8 cellular contexts compared by ENCODE assay signal in the genomic region with DNA sequence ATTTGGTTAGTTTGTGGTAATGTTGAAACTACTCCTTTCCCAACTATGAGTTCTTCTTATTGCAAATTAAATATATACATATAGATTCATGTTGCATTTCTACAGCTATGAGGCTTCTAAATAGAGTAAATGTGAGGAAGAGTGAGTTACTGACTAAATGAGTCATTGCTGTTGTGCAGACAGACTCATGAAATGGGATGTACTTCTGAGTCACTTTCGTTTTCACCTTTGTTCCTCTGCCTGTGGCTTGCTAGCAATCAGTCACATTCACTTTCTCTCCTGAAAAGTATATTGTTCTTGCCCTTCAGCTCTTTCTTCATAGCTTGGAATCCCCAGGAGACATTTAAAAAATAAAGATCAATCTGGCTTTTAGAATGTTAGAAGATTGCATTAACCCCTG.
DNase-seq lines count a peak whose midpoint lies in the region; ATAC-seq, FAIRE-seq and TF ChIP-seq lines count a peak whose summit lies in the region.

No MANE protein-coding gene starts in this region.

- 4% methylated on average over 1 of the region's 1 CpG for WGBS in HepG2 (ENCODE audit: low lambda C conversion rate)
- WGBS in lower leg skin, 2 donors, result 45 to 47% methylated on average over 1 of the region's 1 CpG

- H3K4me3 ChIP-seq in BLaER1 (no peak overlapping the region), PC-3 (ENCODE audit: low read length) (no peak overlapping the region), HepG2 (replicated peaks in 1 of 3; ENCODE audit: insufficient read depth in 1 of 3, low read depth in 2 of 3, low read length in 3 of 3) (no peak overlapping the region), lower leg skin (ENCODE audit: low read depth, poor library complexity, severe bottlenecking) (no peak overlapping the region)

- H3K36me3 ChIP-seq in BLaER1 (no peaks in the 10 kb centered on the region), PC-3 (ENCODE audit: low read depth, low read length) (no peaks in the 10 kb centered on the region), HepG2 (replicated peaks in 1 of 2; ENCODE audit: control insufficient read depth in 1 of 2, insufficient read depth in 2 of 2, low read length in 2 of 2) (no peaks in the 10 kb centered on the region)

- H3K27me3 Mint-ChIP-seq in natural killer cell (ENCODE audit: low read depth in 2 of 2), result no peaks in the 10 kb centered on the region
- peaks cover 8% of the 10 kb centered on the region for H3K27me3 Mint-ChIP-seq in activated T-helper 2 cell treated with anti-CD3 and anti-CD28 coated beads, Interferon-gamma antibody, Interleukin-2, Interleukin-4, amounts not matched to agents 10 μg/mL and 5 μg/mL and 100 μg/mL, durations not matched to agents 14 hours and 24 hours and 36 hours (ENCODE audit: low read depth)

- no peak overlapping the region for H3K9ac ChIP-seq in BLaER1
- no peak overlapping the region for H3K9ac ChIP-seq in PC-3 (ENCODE audit: low read length)
- H3K9ac ChIP-seq in HepG2 (ENCODE audit: insufficient read depth, low read depth, low read length), result no peak overlapping the region

- no peak for TF ChIP-seq CTCF in PC-3 (conservative IDR thresholded peaks at IDR 0.05; ENCODE audit: low read depth, low read length)
- TF ChIP-seq CTCF in HepG2 (CRISPR knock-in tag; IDR thresholded peaks at IDR 0.05), result no peak
- TF ChIP-seq CTCF in natural killer cell (IDR thresholded peaks at IDR 0.05), result no peak
- no peak for TF ChIP-seq CTCF in lower leg skin (IDR thresholded peaks at IDR 0.05)

- H2AFZ ChIP-seq in PC-3 (ENCODE audit: low read length) (no peak overlapping the region), HepG2 (ENCODE audit: low read length) (no peak overlapping the region)

- peaks cover 7 to 15% of the 10 kb centered on the region in 2 donors for H3K9me3 Mint-ChIP-seq in natural killer cell
- H3K9me3 Mint-ChIP-seq in activated T-helper 2 cell treated with anti-CD3 and anti-CD28 coated beads, Interferon-gamma antibody, Interleukin-2, Interleukin-4, amounts not matched to agents 10 μg/mL and 5 μg/mL and 100 μg/mL, durations not matched to agents 14 hours and 24 hours and 36 hours, result no peaks in the 10 kb centered on the region

- intact Hi-C loops in PC-3 (cut with micrococcal nuclease), result loop anchor here (10.0 kb wide), 1 partner anchor 296 kb away; the partner anchor contains the start of gene SMC2
- intact Hi-C loops in HepG2 (cut with micrococcal nuclease; ENCODE audit: unreplicated experiment), result no loop called here
- intact Hi-C loops in natural killer cell (cut with micrococcal nuclease), result no loop called here
- intact Hi-C loops in activated T-helper 2 cell treated with anti-CD3 and anti-CD28 coated beads, Interferon-gamma antibody, Interleukin-2, Interleukin-4, amounts not matched to agents 10 μg/mL and 5 μg/mL and 100 μg/mL, durations not matched to agents 14 hours and 24 hours and 36 hours (cut with micrococcal nuclease), result loop anchor here (10.0 kb wide), 1 partner anchor 296 kb away; the partner anchor contains the start of gene SMC2
- intact Hi-C loops in lower leg skin (cut with DNase I; ENCODE audit: low total_unique reads), result no loop called here

- BruUV-seq in PC-3 (replicated peaks; lab: Mats Ljungman, UMichigan) (no TSS peak), HepG2 (replicated peaks; lab: Mats Ljungman, UMichigan) (no TSS peak)

- H3F3A ChIP-seq in PC-3 (ENCODE audit: low read length, unreplicated experiment), result no peaks in the 10 kb centered on the region

- H3K4me1 Mint-ChIP-seq in natural killer cell, result no peaks in the 10 kb centered on the region
- H3K4me1 Mint-ChIP-seq in activated T-helper 2 cell treated with anti-CD3 and anti-CD28 coated beads, Interferon-gamma antibody, Interleukin-2, Interleukin-4, amounts not matched to agents 10 μg/mL and 5 μg/mL and 100 μg/mL, durations not matched to agents 14 hours and 24 hours and 36 hours (ENCODE audit: low read depth), result peaks cover 10% of the 10 kb centered on the region

- H3K4me1 ChIP-seq in BLaER1, result no peaks in the 10 kb centered on the region
- no peaks in the 10 kb centered on the region for H3K4me1 ChIP-seq in PC-3 (ENCODE audit: insufficient read depth, low read length)
- no peaks in the 10 kb centered on the region for H3K4me1 ChIP-seq in HepG2 (ENCODE audit: insufficient read depth, low read length)

- no peaks in the 10 kb centered on the region for H3K9me2 ChIP-seq in PC-3 (replicated peaks; ENCODE audit: low read length)

- H3K4me2 ChIP-seq in BLaER1 (peak overlapping the region; percentile 13; the same call in 1 of the 2 replicates), PC-3 (ENCODE audit: low read length) (no peak overlapping the region), HepG2 (ENCODE audit: low read depth, low read length) (no peak overlapping the region)

- CTCF ChIA-PET in PC-3 (lab: Charles Lee), result no interaction called here
- CTCF ChIA-PET in HepG2 (lab: Yijun Ruan, JAX; ENCODE audit: low intra/inter-chr PET ratio, low total read pairs), result no interaction called here

- no peak for TF ChIP-seq EP300 in HepG2 (IDR thresholded peaks at IDR 0.05; ENCODE audit: low read depth in 2 of 2, low read length in 2 of 2)
- TF ChIP-seq EP300 in HepG2 (CRISPR knock-in tag; IDR thresholded peaks at IDR 0.05; ENCODE audit: borderline replicate concordance), result no peak

- H3K9me3 ChIP-seq in BLaER1 (no peaks in the 10 kb centered on the region), PC-3 (ENCODE audit: low read length) (no peaks in the 10 kb centered on the region), HepG2 (ENCODE audit: low read length) (no peaks in the 10 kb centered on the region)

- peak; percentile 43 for DNase-seq in PC-3
- DNase-seq in HepG2 (ENCODE audit: low spot score), result peak; percentile 1
- DNase-seq in natural killer cell, result no peak
- DNase-seq in activated T-helper 2 cell treated with anti-CD3 and anti-CD28 coated beads, Interferon-gamma antibody, Interleukin-2, Interleukin-4, amounts not matched to agents 10 μg/mL and 5 μg/mL and 100 μg/mL, durations not matched to agents 14 hours and 24 hours and 36 hours (ENCODE audit: low spot score), result no peak
- no peak for DNase-seq in lower leg skin (ENCODE audit: low spot score in 2 of 2)

- peak; percentile 99 for ATAC-seq in GM19023 (IDR thresholded peaks at IDR 0.05; ENCODE audit: unreplicated experiment)
- peak; percentile 99 for ATAC-seq in HG03066 (IDR thresholded peaks at IDR 0.05; ENCODE audit: low read depth, unreplicated experiment)
- ATAC-seq in PC-3, result peak; percentile 79
- ATAC-seq in HepG2, result peak; percentile 42; the same call in 1 of the 3 replicates
- no peak for ATAC-seq in natural killer cell

- H3K27me3 ChIP-seq in BLaER1 (no peaks in the 10 kb centered on the region), PC-3 (ENCODE audit: low read length) (no peaks in the 10 kb centered on the region), HepG2 (ENCODE audit: control insufficient read depth in 1 of 2, insufficient read depth in 2 of 2, low read length in 2 of 2) (no peaks in the 10 kb centered on the region)

- no peak overlapping the region for H3K4me3 Mint-ChIP-seq in natural killer cell
- no peak overlapping the region for H3K4me3 Mint-ChIP-seq in activated T-helper 2 cell treated with anti-CD3 and anti-CD28 coated beads, Interferon-gamma antibody, Interleukin-2, Interleukin-4, amounts not matched to agents 10 μg/mL and 5 μg/mL and 100 μg/mL, durations not matched to agents 14 hours and 24 hours and 36 hours (ENCODE audit: low read depth)

- POLR2A ChIA-PET in PC-3 (lab: Charles Lee; ENCODE audit: unreplicated experiment), result interaction anchor here (0.6 kb wide), 1 partner anchor 9 kb away, joined by 8 read pairs; no protein-coding TSS in a partner anchor
- POLR2A ChIA-PET in HepG2 (lab: Yijun Ruan, JAX), result no interaction called here

- TF ChIP-seq POLR2A in HepG2 (IDR thresholded peaks at IDR 0.05; ENCODE audit: insufficient read depth in 1 of 2, low read depth in 2 of 2, low read length in 2 of 2) (no peak), lower leg skin (IDR thresholded peaks at IDR 0.05) (no peak)

- H3K27ac Mint-ChIP-seq in natural killer cell, result no peak overlapping the region
- no peak overlapping the region for H3K27ac Mint-ChIP-seq in activated T-helper 2 cell treated with anti-CD3 and anti-CD28 coated beads, Interferon-gamma antibody, Interleukin-2, Interleukin-4, amounts not matched to agents 10 μg/mL and 5 μg/mL and 100 μg/mL, durations not matched to agents 14 hours and 24 hours and 36 hours

- in situ Hi-C loops in HepG2 (cut with HindIII; ENCODE audit: extremely low pct_ligation_motif_present, low pct_unique_long_range_greater_than_20kb), result no loop called here

- H4K20me1 ChIP-seq in BLaER1 (no peaks in the 10 kb centered on the region), PC-3 (ENCODE audit: low read length) (no peaks in the 10 kb centered on the region), HepG2 (ENCODE audit: insufficient read depth, low read length) (no peaks in the 10 kb centered on the region)

- no peaks in the 10 kb centered on the region for H3K79me2 ChIP-seq in PC-3 (ENCODE audit: low read length)
- H3K79me2 ChIP-seq in HepG2 (ENCODE audit: insufficient read depth, low read length), result no peaks in the 10 kb centered on the region

- no peaks in the 10 kb centered on the region for H3K36me3 Mint-ChIP-seq in natural killer cell
- H3K36me3 Mint-ChIP-seq in activated T-helper 2 cell treated with anti-CD3 and anti-CD28 coated beads, Interferon-gamma antibody, Interleukin-2, Interleukin-4, amounts not matched to agents 10 μg/mL and 5 μg/mL and 100 μg/mL, durations not matched to agents 14 hours and 24 hours and 36 hours (ENCODE audit: low read depth), result no peaks in the 10 kb centered on the region

- FAIRE-seq in HepG2 (lab: Jason Lieb, UNC), result no peak

- no peak for TF ChIP-seq RAD21 in HepG2 (CRISPR knock-in tag; IDR thresholded peaks at IDR 0.05)

- no peak overlapping the region for H3K27ac ChIP-seq in BLaER1
- no peak overlapping the region for H3K27ac ChIP-seq in PC-3 (ENCODE audit: low read length)
- H3K27ac ChIP-seq in HepG2 (ENCODE audit: extremely low read length, insufficient read depth, low read length), result no peak overlapping the region

Comparison
In these comparisons a context has a peak if more than half of its experiments do, and no peak if none do; other contexts are left out.
1. ATAC-seq: peak in GM19023 (single experiment), HG03066 (single experiment), PC-3 (single experiment) and HepG2 (single experiment); none in natural killer cell (0 of 3).
2. DNase-seq: peak in PC-3 (single experiment) and HepG2 (single experiment); none in natural killer cell (single experiment), activated T-helper 2 cell treated with anti-CD3 and anti-CD28 coated beads, Interferon-gamma antibody, Interleukin-2, Interleukin-4, amounts not matched to agents 10 μg/mL and 5 μg/mL and 100 μg/mL, durations not matched to agents 14 hours and 24 hours and 36 hours (single experiment) and lower leg skin (0 of 2).
3. intact Hi-C loops: an anchor here in PC-3 (10.0 kb wide) and activated T-helper 2 cell treated with anti-CD3 and anti-CD28 coated beads, Interferon-gamma antibody, Interleukin-2, Interleukin-4, amounts not matched to agents 10 μg/mL and 5 μg/mL and 100 μg/mL, durations not matched to agents 14 hours and 24 hours and 36 hours (10.0 kb wide); none called in HepG2, natural killer cell and lower leg skin.